25 cellular contexts compared by ENCODE assay signal in the genomic region with DNA sequence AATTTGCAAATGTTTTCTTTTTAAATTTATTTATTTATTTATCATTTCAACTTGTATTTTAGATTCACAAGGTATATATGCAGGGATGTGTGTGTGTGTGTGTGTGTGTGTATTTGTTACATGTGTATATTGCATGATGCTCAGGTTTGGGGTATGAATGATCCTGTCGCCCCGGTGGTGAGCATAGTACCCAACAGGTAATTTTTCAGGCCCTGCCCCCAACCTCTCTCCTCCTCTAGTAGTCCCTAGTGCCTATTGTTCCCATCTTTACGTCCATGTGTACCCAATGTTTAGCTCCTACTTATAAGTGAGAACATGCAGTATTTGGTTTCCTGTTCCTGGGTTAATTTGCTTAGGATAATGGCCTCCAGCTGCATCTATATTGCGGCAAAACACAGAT.
"Had no signal": no experiment of that assay in that cellular context is flagged by ENCODE, and none has a peak within 500 bp of the region (broad histone marks: within the 10 kb centered on the region; RNA-seq: fewer than 3 reads in every experiment).

No MANE protein-coding gene starts in this region.

- H3K9me3 Mint-ChIP-seq: type B pancreatic cell had no signal

- DNase-seq: islet precursor cell; left ventricle myocardium inferior; mesendoderm; naive B cell; natural killer cell; nephron progenitor cell; occipital lobe; psoas muscle; right lobe of liver; stimulated activated CD4-positive, alpha-beta T cell treated with anti-CD3 and anti-CD28 coated beads, Interleukin-1b, Interleukin-23, amount 100 ng/mL, for 48 hours; stimulated activated CD4-positive, alpha-beta T cell treated with anti-CD3 and anti-CD28 coated beads, Interleukin-2, amount 100 ng/mL, for 48 hours; stimulated activated CD4-positive, alpha-beta T cell treated with anti-CD3 and anti-CD28 coated beads, Interleukin-4, amount 100 ng/mL, for 4 hours; stimulated activated CD8-positive, alpha-beta memory T cell treated with anti-CD3 and anti-CD28 coated beads, Interleukin-4, amount 100 ng/mL, for 48 hours; stimulated activated naive CD4-positive, alpha-beta T cell treated with Interleukin-2 at 50 U/mL for 16 hours; stimulated activated naive CD8-positive, alpha-beta T cell treated with anti-CD3 and anti-CD28 coated beads, Interleukin-15, amount 100 ng/mL, for 72 hours; substantia nigra; uterus had no signal

- H3K4me3 ChIP-seq: left ventricle myocardium inferior, lung, neural progenitor cell, psoas muscle, right atrium auricular region, right lobe of liver, smooth muscle cell, tibial nerve, uterus had no signal

- H3K4me1 Mint-ChIP-seq: mesothelial cell of epicardium; naive B cell; natural killer cell; nephron progenitor cell; neural progenitor cell; stimulated activated memory B cell treated with anti-CD40 and anti-IgM and Interleukin-4, amounts not matched to agents 10 μg/mL and 1 μg/mL and 100 μg/mL, for 72 hours; stimulated activated naive CD8-positive, alpha-beta T cell treated with anti-CD3 and anti-CD28 coated beads, Interleukin-15, amount 100 ng/mL, for 72 hours had no signal

- H3K4me3 Mint-ChIP-seq: mesothelial cell of epicardium; naive B cell; natural killer cell; nephron progenitor cell; neural progenitor cell; stimulated activated memory B cell treated with anti-CD40 and anti-IgM and Interleukin-4, amounts not matched to agents 10 μg/mL and 1 μg/mL and 100 μg/mL, for 72 hours; stimulated activated naive CD8-positive, alpha-beta T cell treated with anti-CD3 and anti-CD28 coated beads, Interleukin-15, amount 100 ng/mL, for 72 hours; type B pancreatic cell had no signal

- H3K27ac Mint-ChIP-seq: mesothelial cell of epicardium; naive B cell; natural killer cell; nephron progenitor cell; neural progenitor cell; stimulated activated memory B cell treated with anti-CD40 and anti-IgM and Interleukin-4, amounts not matched to agents 10 μg/mL and 1 μg/mL and 100 μg/mL, for 72 hours; stimulated activated naive CD8-positive, alpha-beta T cell treated with anti-CD3 and anti-CD28 coated beads, Interleukin-15, amount 100 ng/mL, for 72 hours; type B pancreatic cell had no signal

- ATAC-seq: natural killer cell; psoas muscle; right lobe of liver; stimulated activated memory B cell treated with anti-CD40 and anti-IgM and Interleukin-4, amounts not matched to agents 10 μg/mL and 1 μg/mL and 100 μg/mL, for 72 hours; stimulated activated naive CD8-positive, alpha-beta T cell treated with anti-CD3 and anti-CD28 coated beads, Interleukin-15, amount 100 ng/mL, for 72 hours had no signal

- H3K36me3 Mint-ChIP-seq: mesothelial cell of epicardium, natural killer cell, neural progenitor cell, type B pancreatic cell had no signal

- H3K27me3 Mint-ChIP-seq: stimulated activated naive CD8-positive, alpha-beta T cell treated with anti-CD3 and anti-CD28 coated beads, Interleukin-15, amount 100 ng/mL, for 72 hours; type B pancreatic cell had no signal
